In the genomic region with DNA sequence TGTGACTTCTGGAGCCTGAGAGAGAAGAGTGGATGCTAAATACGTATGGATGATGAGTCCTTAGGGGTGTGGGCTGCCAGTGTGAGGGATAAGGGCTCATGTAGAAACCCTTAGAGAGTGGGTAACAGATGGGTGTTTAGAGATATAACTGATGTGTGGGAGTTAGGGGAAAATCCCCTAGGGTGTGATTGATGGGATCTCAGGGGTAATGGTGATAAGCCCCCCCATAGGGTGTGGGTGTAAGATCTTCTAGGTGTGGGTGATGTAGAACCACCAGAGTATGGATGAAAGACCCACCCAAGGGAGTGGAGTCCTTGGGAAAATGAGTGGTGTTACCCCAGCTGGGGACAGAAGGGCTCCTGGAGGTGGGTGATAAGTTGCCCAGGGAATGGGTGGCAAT, we compare ENCODE assay signal across 24 cellular contexts. TPM values are rescaled to one million over a fixed set of nuclear protein-coding genes. Genes with fewer than 3 reads are reported as not detected.
"Had no signal": no experiment of that assay in that cellular context is flagged by ENCODE, and none has a peak within 500 bp of the region (broad histone marks: within the 10 kb centered on the region; RNA-seq: fewer than 3 reads in every experiment).

No MANE protein-coding gene starts in this region.

- H3K27me3 ChIP-seq: SJCRH30 had no signal

- H3K4me3 ChIP-seq: K562, SJCRH30 had no signal

- ATAC-seq: K562, Panc1, PC-3, Right ventricle myocardium inferior had no signal

- DNase-seq: MV-4-11, NCI-H1048, NCI-H1105, NCI-H1417, NCI-H1436 treated with DMSO at 0.1 percent for 48 hours, NCI-H1694, NCI-H187 treated with DMSO at 0.1 percent for 48 hours, NCI-H2029 treated with DMSO at 0.1 percent for 48 hours, NCI-H2171 treated with DMSO at 0.1 percent for 48 hours, NCI-H345, NCI-H446 treated with DMSO at 0.1 percent for 48 hours, NCI-H510A treated with DMSO at 0.1 percent for 48 hours, NCI-H526, PC-3, SHP77 treated with DMSO at 0.1 percent for 48 hours, SJCRH30 had no signal

- H3K4me1 ChIP-seq: SJCRH30 had no signal

- H3K27ac ChIP-seq: HL-60, RWPE1, SJCRH30 had no signal

- H3K9me3 Mint-ChIP-seq: IgD-negative memory B cell had no signal

- H3K9me3 ChIP-seq: SJCRH30 had no signal

- H3K27ac Mint-ChIP-seq: IgD-negative memory B cell had no signal

- H3K4me3 Mint-ChIP-seq: IgD-negative memory B cell had no signal

RNA-seq across cellular contexts. Expression of a gene that starts 26.3 kb away (rescaled TPM):
- total RNA-seq: Right ventricle myocardium inferior had no signal

RNA-seq across cellular contexts. Expression of a gene that starts 46.6 kb away (rescaled TPM):
- total RNA-seq: K562, LHCN-M2, OCI-LY7 had no signal
